ENCODE assay signal across 19 cellular contexts in genomic region chr7:8982338-8982994, GRCh38.
"Had no signal": no experiment of that assay in that cellular context is flagged by ENCODE, and none has a peak within 500 bp of the region (broad histone marks: within the 10 kb centered on the region; RNA-seq: fewer than 3 reads in every experiment).

No MANE protein-coding gene starts in this region.

- H3K4me3 ChIP-seq: esophagus muscularis mucosa, hepatocyte, lower lobe of right lung, upper lobe of right lung had no signal

- H3K36me3 ChIP-seq: esophagus muscularis mucosa, lower lobe of right lung, upper lobe of right lung had no signal

- H3K4me1 ChIP-seq: esophagus muscularis mucosa, lower lobe of right lung, upper lobe of right lung had no signal

- H3K27me3 ChIP-seq: esophagus muscularis mucosa, hepatocyte, upper lobe of right lung had no signal

- H3K9me3 Mint-ChIP-seq: mesothelial cell of epicardium had no signal

- H2AFZ ChIP-seq: hepatocyte had no signal

- ATAC-seq: lower lobe of right lung; natural killer cell treated with Interleukin-12 subunit alpha and Interleukin-12 subunit beta and Interleukin-15 and Interleukin-18, amount 100 ng/mL, for 72 hours; upper lobe of right lung had no signal

- H3K27ac Mint-ChIP-seq: activated naive CD4-positive, alpha-beta T cell treated with anti-CD3 and anti-CD28 coated beads, Interleukin-2, amount 50 U/mL, for 24 hours; mesothelial cell of epicardium; natural killer cell treated with Interleukin-12 subunit alpha and Interleukin-12 subunit beta and Interleukin-15 and Interleukin-18, amount 100 ng/mL, for 72 hours had no signal

- H3K4me1 Mint-ChIP-seq: activated naive CD4-positive, alpha-beta T cell treated with anti-CD3 and anti-CD28 coated beads, Interleukin-2, amount 50 U/mL, for 24 hours; mesothelial cell of epicardium had no signal

- H3K36me3 Mint-ChIP-seq: activated naive CD4-positive, alpha-beta T cell treated with anti-CD3 and anti-CD28 coated beads, Interleukin-2, amount 50 U/mL, for 24 hours; mesothelial cell of epicardium; natural killer cell treated with Interleukin-12 subunit alpha and Interleukin-12 subunit beta and Interleukin-15 and Interleukin-18, amount 100 ng/mL, for 72 hours had no signal

- H3K27ac ChIP-seq: esophagus muscularis mucosa, hepatocyte, lower lobe of right lung, upper lobe of right lung, VCaP had no signal

- H3K9me3 ChIP-seq: esophagus muscularis mucosa, lower lobe of right lung, upper lobe of right lung had no signal

- H3K4me3 Mint-ChIP-seq: activated naive CD4-positive, alpha-beta T cell treated with anti-CD3 and anti-CD28 coated beads, Interleukin-2, amount 50 U/mL, for 24 hours; mesothelial cell of epicardium; natural killer cell treated with Interleukin-12 subunit alpha and Interleukin-12 subunit beta and Interleukin-15 and Interleukin-18, amount 100 ng/mL, for 72 hours had no signal

- DNase-seq: activated CD4-positive, alpha-beta T cell treated with anti-CD3 and anti-CD28 coated beads for 1 hour; activated CD4-positive, alpha-beta T cell treated with anti-CD3 and anti-CD28 coated beads, Interleukin-2, amount 50 U/mL, for 4 hours; activated gamma-delta T cell; cerebellar nuclear complex; cortex of kidney; effector CD4-positive, alpha-beta T cell; lower lobe of right lung; stimulated activated CD4-positive, alpha-beta T cell treated with anti-CD3 and anti-CD28 coated beads, Interleukin-12 subunit alpha, Interleukin-12 subunit beta, amount 100 ng/mL, for 4 hours; stimulated activated CD4-positive, alpha-beta T cell treated with anti-CD3 and anti-CD28 coated beads, Interleukin-1b, Interleukin-23, amount 100 ng/mL, for 48 hours; stimulated activated CD8-positive, alpha-beta memory T cell treated with anti-CD3 and anti-CD28 coated beads, Interleukin-4, amount 100 ng/mL, for 48 hours; stimulated activated naive CD4-positive, alpha-beta T cell; T-helper 2 cell; upper lobe of right lung had no signal

- H3K27me3 Mint-ChIP-seq: activated naive CD4-positive, alpha-beta T cell treated with anti-CD3 and anti-CD28 coated beads, Interleukin-2, amount 50 U/mL, for 24 hours; natural killer cell treated with Interleukin-12 subunit alpha and Interleukin-12 subunit beta and Interleukin-15 and Interleukin-18, amount 100 ng/mL, for 72 hours had no signal
